8 cellular contexts compared by ENCODE assay signal in the genomic region with DNA sequence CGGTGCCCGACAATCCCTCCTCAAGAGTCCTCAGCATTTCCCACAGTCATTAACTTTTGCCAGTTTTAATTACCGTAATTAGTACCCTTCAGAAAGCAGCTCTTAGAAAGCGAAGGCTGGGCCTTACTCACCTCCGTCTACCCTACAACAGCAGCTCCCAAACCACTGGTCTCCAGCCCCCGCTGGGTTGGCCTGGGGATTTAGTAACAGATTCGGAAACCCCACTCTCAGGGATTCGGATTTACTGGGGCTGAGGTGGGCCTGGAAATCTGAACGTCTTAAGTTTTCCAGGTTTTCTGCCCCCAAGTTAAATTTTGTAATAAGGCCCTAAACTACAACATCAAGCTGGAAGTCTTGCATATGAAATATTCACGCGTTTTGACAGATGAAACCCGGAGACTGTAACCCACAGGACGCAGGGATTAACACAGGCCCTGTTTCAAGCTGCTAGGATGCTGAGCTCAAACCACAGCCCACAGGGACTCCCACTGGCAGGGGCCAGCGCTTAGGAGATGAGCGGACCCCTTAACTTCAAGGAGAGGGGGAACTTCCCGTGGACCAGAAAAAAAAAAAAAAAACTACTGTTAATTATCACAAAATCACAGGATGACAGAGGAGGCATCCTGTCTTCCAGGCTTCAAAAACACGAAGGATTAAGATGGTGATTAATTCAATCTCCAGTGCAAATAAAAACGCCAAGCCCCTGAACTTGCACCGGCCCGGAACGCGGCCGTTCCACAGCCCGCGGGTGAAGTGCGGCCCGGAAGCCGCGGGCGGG. TPM values are rescaled to one million over a fixed set of nuclear protein-coding genes. Genes with fewer than 3 reads are reported as not detected.
DNase-seq lines count a peak whose midpoint lies in the region; ATAC-seq lines count a peak whose summit lies in the region.

No MANE protein-coding gene starts in this region.

- DNase-seq in EL (peak; percentile 15), HT1080 (ENCODE audit: low read depth) (peak; percentile 5), hepatic stellate cell (ENCODE audit: low spot score) (peak; percentile 51), NCI-H226 (no peak), NCI-H187 (lab: John Stamatoyannopoulos, UW) (no peak)

- peak overlapping the region; percentile 93 for H3K27ac Mint-ChIP-seq in activated T-helper 17 cell treated with anti-CD3 and anti-CD28 coated beads, Interleukin-2, amount 50 U/mL, for 72 hours

- no peak for ATAC-seq in activated T-helper 17 cell treated with anti-CD3 and anti-CD28 coated beads, Interleukin-2, amount 50 U/mL, for 72 hours (replicated peaks)
- no peak for ATAC-seq in GM19452 (IDR thresholded peaks at IDR 0.05; ENCODE audit: unreplicated experiment)

- peak overlapping the region; percentile 78 to 84 (median 81) for H3K4me3 ChIP-seq in skeletal muscle tissue (ENCODE audit: low read length in 3 of 3)

- H3K36me3 Mint-ChIP-seq in activated T-helper 17 cell treated with anti-CD3 and anti-CD28 coated beads, Interleukin-2, amount 50 U/mL, for 72 hours (ENCODE audit: low read depth) = peaks cover 23% of the 10 kb centered on the region

- H3K27ac ChIP-seq in skeletal muscle tissue (ENCODE audit: low read depth, low read length) = peak overlapping the region; percentile 72

- no peaks in the 10 kb centered on the region for H3K9me3 Mint-ChIP-seq in activated T-helper 17 cell treated with anti-CD3 and anti-CD28 coated beads, Interleukin-2, amount 50 U/mL, for 72 hours

- peaks cover 0 to 2% (median 0%) of the 10 kb centered on the region in 3 donors for H3K36me3 ChIP-seq in skeletal muscle tissue (ENCODE audit: control insufficient read depth in 3 of 3, insufficient read depth in 3 of 3, low read length in 3 of 3)

- H3K4me1 ChIP-seq in skeletal muscle tissue (ENCODE audit: control insufficient read depth in 3 of 3, insufficient read depth in 3 of 3, low read length in 3 of 3) = peaks cover 26 to 34% (median 28%) of the 10 kb centered on the region in 3 donors

- no peaks in the 10 kb centered on the region for H3K27me3 ChIP-seq in skeletal muscle tissue (ENCODE audit: control insufficient read depth in 3 of 3, insufficient read depth in 3 of 3, low read length in 3 of 3)

- H3K4me3 Mint-ChIP-seq in activated T-helper 17 cell treated with anti-CD3 and anti-CD28 coated beads, Interleukin-2, amount 50 U/mL, for 72 hours = peak overlapping the region; percentile 91

- H3K4me1 Mint-ChIP-seq in activated T-helper 17 cell treated with anti-CD3 and anti-CD28 coated beads, Interleukin-2, amount 50 U/mL, for 72 hours = peaks cover 22% of the 10 kb centered on the region

- peak overlapping the region; percentile 86 to 94 (median 91) for H3K9ac ChIP-seq in skeletal muscle tissue (ENCODE audit: low read depth in 1 of 3, low read length in 3 of 3)

- no peaks in the 10 kb centered on the region for H3K27me3 Mint-ChIP-seq in activated T-helper 17 cell treated with anti-CD3 and anti-CD28 coated beads, Interleukin-2, amount 50 U/mL, for 72 hours

- H3K9me3 ChIP-seq in skeletal muscle tissue (ENCODE audit: control insufficient read depth in 3 of 3, low read length in 3 of 3) = no peaks in the 10 kb centered on the region

RNA-seq across cellular contexts. Expression of a gene that starts 1.0 kb away (rescaled TPM):
- 19.1 and 44.3 TPM in 2 replicates for total RNA-seq in HT1080 (2014; rRNA removed; shearing (Covaris generic))
- 33.3 and 39.9 TPM in 2 replicates for polyA plus RNA-seq in HT1080 (2015; cell fraction: cytosol; rRNA removed)
- 76.6 and 79.6 TPM in 2 replicates for polyA plus RNA-seq in HT1080 (2015; cell fraction: nucleus; rRNA removed)
- total RNA-seq in activated T-helper 17 cell treated with anti-CD3 and anti-CD28 coated beads, Interleukin-2, amount 50 U/mL, for 72 hours = 10 to 100 TPM; 33.6 to 53.6 TPM
- total RNA-seq in skeletal muscle tissue = 33.4 TPM

RNA-seq across cellular contexts. Expression of a gene that starts 37.3 kb away (rescaled TPM):
- total RNA-seq in HT1080 (2014; rRNA removed; shearing (Covaris generic)) = 16.8 and 17.0 TPM in 2 replicates
- 9.4 and 17.1 TPM in 2 replicates for polyA plus RNA-seq in HT1080 (2015; cell fraction: cytosol; rRNA removed)
- 16.7 and 18.6 TPM in 2 replicates for polyA plus RNA-seq in HT1080 (2015; cell fraction: nucleus; rRNA removed)
- total RNA-seq in activated T-helper 17 cell treated with anti-CD3 and anti-CD28 coated beads, Interleukin-2, amount 50 U/mL, for 72 hours = 1 to 10 TPM; 1.3 to 4.8 TPM
- 7.8 TPM for total RNA-seq in skeletal muscle tissue

RNA-seq across cellular contexts. Expression of a gene that starts 43.7 kb away (rescaled TPM):
- 13.1 and 15.3 TPM in 2 replicates for total RNA-seq in HT1080 (2014; rRNA removed; shearing (Covaris generic))
- polyA plus RNA-seq in HT1080 (2015; cell fraction: cytosol; rRNA removed) = 12.0 and 13.8 TPM in 2 replicates
- polyA plus RNA-seq in HT1080 (2015; cell fraction: nucleus; rRNA removed) = 16.4 and 16.6 TPM in 2 replicates
- total RNA-seq in activated T-helper 17 cell treated with anti-CD3 and anti-CD28 coated beads, Interleukin-2, amount 50 U/mL, for 72 hours = not detected
- 4.2 TPM for total RNA-seq in skeletal muscle tissue

Comparison
In these comparisons a context has a peak if more than half of its experiments do, and no peak if none do; other contexts are left out.
1. DNase-seq: peak in EL (single experiment), HT1080 (single experiment) and hepatic stellate cell (single experiment); none in NCI-H226 (single experiment) and NCI-H187 (0 of 2).